ENCODE assay signal across 5 cellular contexts in genomic region chr2:51194656-51195055, GRCh38.
"Had no signal": no experiment of that assay in that cellular context is flagged by ENCODE, and none has a peak within 500 bp of the region (broad histone marks: within the 10 kb centered on the region; RNA-seq: fewer than 3 reads in every experiment).

No MANE protein-coding gene starts in this region.

- H3K4me1 Mint-ChIP-seq: IgD-negative memory B cell had no signal

- H3K4me3 Mint-ChIP-seq: IgD-negative memory B cell had no signal

- H3K27me3 Mint-ChIP-seq: IgD-negative memory B cell had no signal

- H3K27ac ChIP-seq: HL-60 had no signal

- DNase-seq: IMR-90, KBM-7 had no signal

- H3K27ac Mint-ChIP-seq: IgD-negative memory B cell had no signal

- H3K4me3 ChIP-seq: K562 had no signal
